8 cellular contexts compared by ENCODE assay signal in genomic region chr2:121649652-121650553, GRCh38. TPM values are rescaled to one million over a fixed set of nuclear protein-coding genes. Genes with fewer than 3 reads are reported as not detected.
DNase-seq lines count a peak whose midpoint lies in the region; ATAC-seq, FAIRE-seq and TF ChIP-seq lines count a peak whose summit lies in the region.

No MANE protein-coding gene starts in this region.

- in situ Hi-C loops in ACHN (cut with HindIII; ENCODE audit: low pct_ligation_motif_present, low pct_unique_long_range_greater_than_20kb, low sequenced_read_pairs) = no loop called here

- 0 to 1% (median 0%) methylated on average over 51 of the region's 51 CpGs for WGBS in spleen, 5 donors

- intact Hi-C loops in spleen (cut with DNase I; ENCODE audit: low total_unique reads) = loop anchor here (5.0 to 10.0 kb wide), 2 partner anchors 55 to 118 kb away; partner anchors contain the start of gene RNU4ATAC

- H3K9me3 ChIP-seq in spleen = no peaks in the 10 kb centered on the region

- H3K36me3 ChIP-seq in bronchial epithelial cell (ENCODE audit: control insufficient read depth, insufficient read depth, low read length) = no peaks in the 10 kb centered on the region
- H3K36me3 ChIP-seq in spleen = no peaks in the 10 kb centered on the region

- no peak for TF ChIP-seq POLR2A in spleen (IDR thresholded peaks at IDR 0.05)

- ATAC-seq in GM18907 (IDR thresholded peaks at IDR 0.05; ENCODE audit: unreplicated experiment) (peak; percentile 64), HG03159 (IDR thresholded peaks at IDR 0.05; ENCODE audit: unreplicated experiment) (peak; percentile 49)

- H3K27ac ChIP-seq in spleen = peak overlapping the region; percentile 95 to 98 (median 98)

- no peak for FAIRE-seq in bronchial epithelial cell (lab: Jason Lieb, UNC)

- peak; percentile 91 for DNase-seq in ACHN
- DNase-seq in NCI-H2227 (lab: John Stamatoyannopoulos, UW; ENCODE audit: unreplicated experiment) = peak; percentile 93
- peak; percentile 79 for DNase-seq in bronchial epithelial cell (ENCODE audit: low read depth)
- DNase-seq in inferior parietal cortex (ENCODE audit: extremely low spot score) = peak; percentile 98
- peak; percentile 96 for DNase-seq in spleen

- H3K4me1 ChIP-seq in spleen = peaks cover 22 to 73% (median 57%) of the 10 kb centered on the region in 6 donors

- H3K4me3 ChIP-seq in WI38 (ENCODE audit: low read depth, low read length) (peak overlapping the region; percentile 84), bronchial epithelial cell (ENCODE audit: low read depth, low read length) (peak overlapping the region; percentile 96), spleen (peak overlapping the region; percentile 49 to 90 (median 78))

- TF ChIP-seq CTCF in WI38 (IDR thresholded peaks at IDR 0.05; ENCODE audit: low read depth, low read length) (no peak), bronchial epithelial cell (IDR thresholded peaks at IDR 0.05; ENCODE audit: insufficient read depth, low read length, severe bottlenecking) (no peak), spleen (IDR thresholded peaks at IDR 0.05 in 8 of 11, conservative IDR thresholded peaks at IDR 0.05 in 3 of 11) (no peak)

- no peaks in the 10 kb centered on the region for H3K27me3 ChIP-seq in bronchial epithelial cell (ENCODE audit: control insufficient read depth, insufficient read depth, low read length)
- no peaks in the 10 kb centered on the region for H3K27me3 ChIP-seq in spleen (replicated peaks in 1 of 7)

RNA-seq across cellular contexts. Expression of gene CLASP1, which starts 0.6 kb away (rescaled TPM):
- total RNA-seq in bronchial epithelial cell = 46.5 and 56.9 TPM in 2 replicates
- total RNA-seq in spleen = 100 to 1,000 TPM in 1 of 7 donors, 10 to 100 TPM in 6; 63.4 to 103 (median 82.7) TPM
- polyA plus RNA-seq in spleen = 1 to 10 TPM; 4.0 to 8.7 (median 4.8) TPM

Comparison
In these comparisons a context has a peak if more than half of its experiments do, and no peak if none do; other contexts are left out.
1. Peak in every context shown above with its lines: DNase-seq, ATAC-seq, H3K4me3 ChIP-seq and H3K27ac ChIP-seq.